In genomic region chr1:109438798-109439297, GRCh38 we compare ENCODE assay signal across 1 cellular context.
TF ChIP-seq lines count a peak whose summit lies in the region.

No MANE protein-coding gene starts in this region.

TF ChIP-seq in GM23338, 12 proteins besides CTCF, POLR2A, EP300 and RAD21 (continued from another document):
- TF ChIP-seq REST (IDR thresholded peaks at IDR 0.05; ENCODE audit: unreplicated experiment) (no peak), NANOG (IDR thresholded peaks at IDR 0.05; ENCODE audit: borderline replicate concordance) (no peak), CREB1 (CRISPR knock-in tag; IDR thresholded peaks at IDR 0.05; ENCODE audit: low read depth) (no peak), ZNF462 (CRISPR knock-in tag; IDR thresholded peaks at IDR 0.05) (no peak), EZH2phosphoT487 (IDR thresholded peaks at IDR 0.05; ENCODE audit: unreplicated experiment) (no peak), POLR2AphosphoS5 (IDR thresholded peaks at IDR 0.05; ENCODE audit: low read depth) (no peak), ZNF331 (CRISPR knock-in tag; IDR thresholded peaks at IDR 0.05; ENCODE audit: low read depth) (no peak), STAT1 (IDR thresholded peaks at IDR 0.05; ENCODE audit: unreplicated experiment) (no peak), ZNF114 (CRISPR knock-in tag; IDR thresholded peaks at IDR 0.05) (no peak)
- TF ChIP-seq, protein P1, sequence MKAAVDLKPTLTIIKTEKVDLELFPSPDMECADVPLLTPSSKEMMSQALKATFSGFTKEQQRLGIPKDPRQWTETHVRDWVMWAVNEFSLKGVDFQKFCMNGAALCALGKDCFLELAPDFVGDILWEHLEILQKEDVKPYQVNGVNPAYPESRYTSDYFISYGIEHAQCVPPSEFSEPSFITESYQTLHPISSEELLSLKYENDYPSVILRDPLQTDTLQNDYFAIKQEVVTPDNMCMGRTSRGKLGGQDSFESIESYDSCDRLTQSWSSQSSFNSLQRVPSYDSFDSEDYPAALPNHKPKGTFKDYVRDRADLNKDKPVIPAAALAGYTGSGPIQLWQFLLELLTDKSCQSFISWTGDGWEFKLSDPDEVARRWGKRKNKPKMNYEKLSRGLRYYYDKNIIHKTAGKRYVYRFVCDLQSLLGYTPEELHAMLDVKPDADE (IDR thresholded peaks at IDR 0.05): no peak
